In genomic region chr16:15031596-15031995, GRCh38 we compare ENCODE assay signal across 21 cellular contexts. TPM values are rescaled to one million over a fixed set of nuclear protein-coding genes. Genes with fewer than 3 reads are reported as not detected.
DNase-seq lines count a peak whose midpoint lies in the region; ATAC-seq, FAIRE-seq and TF ChIP-seq lines count a peak whose summit lies in the region.
"Had no signal": no experiment of that assay in that cellular context is flagged by ENCODE, and none has a peak within 500 bp of the region (broad histone marks: within the 10 kb centered on the region; RNA-seq: fewer than 3 reads in every experiment).

No MANE protein-coding gene starts in this region.

- no peak for DNase-seq in activated naive CD4-positive, alpha-beta T cell (lab: John Stamatoyannopoulos, UW)
- no peak for DNase-seq in central memory CD8-positive, alpha-beta T cell (ENCODE audit: low spot score in 2 of 2)
- DNase-seq in spleen (no peak), GM19239 (ENCODE audit: insufficient read length, low spot score) (no peak), NCI-H446 (lab: John Stamatoyannopoulos, UW) (no peak)
- DNase-seq: Calu3, foreskin fibroblast, GM23248, NCI-H1417 treated with DMSO at 0.1 percent for 48 hours, NCI-H526, pancreas, Right ventricle myocardium superior, WERI-Rb-1 had no signal

- no peaks in the 10 kb centered on the region for H3K27me3 ChIP-seq in spleen (replicated peaks in 1 of 7)
- H3K27me3 ChIP-seq: pancreas, tibial nerve had no signal

- no peak overlapping the region for H3K4me3 Mint-ChIP-seq in activated naive CD4-positive, alpha-beta T cell treated with anti-CD3 and anti-CD28 coated beads, Interleukin-2, amount 50 U/mL, for 24 hours
- no peak overlapping the region for H3K4me3 Mint-ChIP-seq in central memory CD8-positive, alpha-beta T cell
- H3K4me3 Mint-ChIP-seq: stimulated activated naive CD8-positive, alpha-beta T cell treated with anti-CD3 and anti-CD28 coated beads, Interleukin-15, Interleukin-2, amounts not matched to agents 100 ng/mL and 50 ng/mL, for 24 hours had no signal

- H3K4me1 Mint-ChIP-seq in activated naive CD4-positive, alpha-beta T cell treated with anti-CD3 and anti-CD28 coated beads, Interleukin-2, amount 50 U/mL, for 24 hours, result peaks cover 15% of the 10 kb centered on the region
- peaks cover 27% of the 10 kb centered on the region for H3K4me1 Mint-ChIP-seq in central memory CD8-positive, alpha-beta T cell

- intact Hi-C loops in spleen (cut with DNase I; ENCODE audit: low total_unique reads), result no loop called here

- WGBS in spleen, 5 donors, result 63 to 91% (median 78%) methylated on average over 8 of the region's 8 CpGs

- peaks cover 6% of the 10 kb centered on the region for H3K36me3 Mint-ChIP-seq in activated naive CD4-positive, alpha-beta T cell treated with anti-CD3 and anti-CD28 coated beads, Interleukin-2, amount 50 U/mL, for 24 hours
- peaks cover 48% of the 10 kb centered on the region for H3K36me3 Mint-ChIP-seq in central memory CD8-positive, alpha-beta T cell (ENCODE audit: insufficient read depth)

- peak overlapping the region; percentile 25 for H3K27ac ChIP-seq in KOPT-K1 (ENCODE audit: low read depth, low read length, poor library complexity, severe bottlenecking)
- peak overlapping the region in 5 of 8 donors; percentile 0 to 65 (median 38) for H3K27ac ChIP-seq in spleen
- H3K27ac ChIP-seq: GM23248, pancreas, tibial nerve, WERI-Rb-1 had no signal

- peak overlapping the region; percentile 38 for H3K27ac Mint-ChIP-seq in activated naive CD4-positive, alpha-beta T cell treated with anti-CD3 and anti-CD28 coated beads, Interleukin-2, amount 50 U/mL, for 24 hours
- peak overlapping the region; percentile 85 for H3K27ac Mint-ChIP-seq in central memory CD8-positive, alpha-beta T cell (ENCODE audit: low read depth)

- ATAC-seq in central memory CD8-positive, alpha-beta T cell (replicated peaks; ENCODE audit: extremely low read depth, poor library complexity, severe bottlenecking), result no peak
- ATAC-seq in GM21390 (IDR thresholded peaks at IDR 0.05; ENCODE audit: unreplicated experiment), result no peak
- ATAC-seq: pancreas had no signal

- no peak for TF ChIP-seq POLR2A in spleen (IDR thresholded peaks at IDR 0.05)

- no peak for TF ChIP-seq CTCF in spleen (IDR thresholded peaks at IDR 0.05 in 8 of 11, conservative IDR thresholded peaks at IDR 0.05 in 3 of 11)

- H3K36me3 ChIP-seq in KOPT-K1 (ENCODE audit: insufficient read depth, low read length) (peaks cover 69% of the 10 kb centered on the region), spleen (peaks cover 0 to 100% (median 71%) of the 10 kb centered on the region in 6 donors)

- H3K9me3 ChIP-seq in KOPT-K1 (ENCODE audit: insufficient read depth, low read length, poor library complexity, severe bottlenecking), result no peaks in the 10 kb centered on the region
- H3K9me3 ChIP-seq in spleen, result no peaks in the 10 kb centered on the region
- H3K9me3 ChIP-seq: pancreas, tibial nerve had no signal

- H3K4me1 ChIP-seq in spleen, result peaks cover 0 to 53% (median 23%) of the 10 kb centered on the region in 6 donors
- H3K4me1 ChIP-seq: pancreas had no signal

- H3K4me3 ChIP-seq in spleen, result no peak overlapping the region
- H3K4me3 ChIP-seq: GM23248, lung, pancreas, tibial nerve had no signal

- H3K9me3 Mint-ChIP-seq in activated naive CD4-positive, alpha-beta T cell treated with anti-CD3 and anti-CD28 coated beads, Interleukin-2, amount 50 U/mL, for 24 hours, result no peaks in the 10 kb centered on the region
- H3K9me3 Mint-ChIP-seq in central memory CD8-positive, alpha-beta T cell, result no peaks in the 10 kb centered on the region
- H3K9me3 Mint-ChIP-seq: stimulated activated naive CD8-positive, alpha-beta T cell treated with anti-CD3 and anti-CD28 coated beads, Interleukin-15, Interleukin-2, amounts not matched to agents 100 ng/mL and 50 ng/mL, for 24 hours had no signal

- FAIRE-seq in GM19239 (lab: Jason Lieb, UNC), result no peak
- FAIRE-seq: GM18507, islet of Langerhans, pancreas had no signal

- no peaks in the 10 kb centered on the region for H3K27me3 Mint-ChIP-seq in activated naive CD4-positive, alpha-beta T cell treated with anti-CD3 and anti-CD28 coated beads, Interleukin-2, amount 50 U/mL, for 24 hours
- no peaks in the 10 kb centered on the region for H3K27me3 Mint-ChIP-seq in central memory CD8-positive, alpha-beta T cell
- H3K27me3 Mint-ChIP-seq: stimulated activated naive CD8-positive, alpha-beta T cell treated with anti-CD3 and anti-CD28 coated beads, Interleukin-15, Interleukin-2, amounts not matched to agents 100 ng/mL and 50 ng/mL, for 24 hours had no signal

RNA-seq across cellular contexts. Expression of gene NTAN1, which starts 24.3 kb away (rescaled TPM):
- total RNA-seq in spleen, result 10 to 100 TPM; 27.1 to 70.6 (median 50.8) TPM
- polyA plus RNA-seq in spleen, result 10 to 100 TPM; 33.0 to 48.3 (median 39.8) TPM

RNA-seq across cellular contexts. Expression of gene PDXDC1, which starts 56.8 kb away (rescaled TPM):
- total RNA-seq in spleen, result 10 to 100 TPM; 51.0 to 80.7 (median 72.4) TPM
- 10 to 100 TPM; 17.7 to 29.6 (median 18.6) TPM for polyA plus RNA-seq in spleen
